8 cellular contexts compared by ENCODE assay signal in genomic region chr17:50129946-50130777, GRCh38. TPM values are rescaled to one million over a fixed set of nuclear protein-coding genes. Genes with fewer than 3 reads are reported as not detected.
A peak's percentile ranks its signal among the peaks of the same experiment; 100 is the strongest.
DNase-seq lines count a peak whose midpoint lies in the region; ATAC-seq and TF ChIP-seq lines count a peak whose summit lies in the region.

Gene SAMD14, minus strand, starts transcription at chr17:50130160. Its CDS starts 5,201 bp downstream, at chr17:50124959.

- CTCF ChIA-PET in activated CD4-positive, alpha-beta memory T cell treated with anti-CD3 and anti-CD28 coated beads, Interleukin-2, amount 10 ng/mL, durations not matched to agents 7 days and 5 days (lab: Charles Lee), result interaction anchor here (0.6 to 3.0 kb wide), 5 partner anchors 13 to 1522 kb away, joined by 3 to 14 read pairs (median 7); partner anchors contain the start of gene PDK2

- H2BK12ac ChIP-seq in neuronal stem cell (ENCODE audit: low read length), result peak within 1 kb of the TSS; percentile 77

- POLR2A ChIA-PET in activated CD4-positive, alpha-beta memory T cell treated with anti-CD3 and anti-CD28 coated beads, Interleukin-2, amount 10 ng/mL, durations not matched to agents 7 days and 5 days (lab: Charles Lee), result interaction anchor here (0.6 to 2.0 kb wide), 7 partner anchors 9 to 157 kb away, joined by 3 to 11 read pairs (median 3); no protein-coding TSS in a partner anchor

- peak within 1 kb of the TSS; percentile 90 for H3K14ac ChIP-seq in neuronal stem cell (ENCODE audit: low read length)

- peak within 1 kb of the TSS; percentile 74 for H3K27ac ChIP-seq in neuronal stem cell (replicated peaks; ENCODE audit: low read length)

- peaks cover 38% of the 10 kb centered on the region for H3K4me1 Mint-ChIP-seq in activated CD4-positive, alpha-beta memory T cell treated with anti-CD3 and anti-CD28 coated beads, Interleukin-2, amount 10 ng/mL, durations not matched to agents 7 days and 5 days

- H3K27me3 ChIP-seq in neuronal stem cell (ENCODE audit: control insufficient read depth in 3 of 3, insufficient read depth in 3 of 3, low read depth in 1 of 3, low read length in 3 of 3), result no peaks in the 10 kb centered on the region

- H3K4me3 ChIP-seq in fibroblast of mammary gland (ENCODE audit: control insufficient read depth, low read depth, low read length), result peak within 1 kb of the TSS; percentile 37
- peak within 1 kb of the TSS; percentile 57 to 88 for H3K4me3 ChIP-seq in neuronal stem cell (ENCODE audit: low read length in 2 of 2)

- H3K4me2 ChIP-seq in neuronal stem cell (ENCODE audit: insufficient read depth, low read length, poor library complexity, severe bottlenecking), result peak within 1 kb of the TSS; percentile 82

- no peaks in the 10 kb centered on the region for H3K79me1 ChIP-seq in neuronal stem cell (ENCODE audit: low read depth, low read length)

- DNase-seq in AG08395 (ENCODE audit: low spot score) (peak; percentile 73), GM20000 (ENCODE audit: low spot score) (peak; percentile 89), fibroblast of mammary gland (ENCODE audit: low read depth) (no peak), neuronal stem cell (ENCODE audit: low spot score) (no peak), globus pallidus (ENCODE audit: low spot score) (no peak), SHP77 treated with DMSO at 0.1 percent for 48 hours (lab: John Stamatoyannopoulos, UW) (no peak)
- DNase-seq in activated CD4-positive, alpha-beta memory T cell treated with anti-CD3 and anti-CD28 coated beads, Interleukin-2, amount 10 ng/mL, durations not matched to agents 7 days and 5 days, result peak; percentile 44

- no CpG with 5 or more reads among the region's 74 CpGs for WGBS in neuronal stem cell (ENCODE audit: extremely low coverage in 2 of 2, insufficient read length in 2 of 2, insufficient replicate concordance in 1 of 2), 2 donors

- H2BK5ac ChIP-seq in neuronal stem cell (ENCODE audit: low read length), result peak within 1 kb of the TSS; percentile 63

- H2BK120ac ChIP-seq in neuronal stem cell (ENCODE audit: low read depth, low read length), result peak within 1 kb of the TSS; percentile 95

- no peak within 1 kb of the TSS for H4K8ac ChIP-seq in neuronal stem cell (ENCODE audit: low read depth, low read length)

- peak within 1 kb of the TSS; percentile 46 for H4K91ac ChIP-seq in neuronal stem cell (ENCODE audit: low read depth, low read length, poor library complexity)

- H3K4me1 ChIP-seq in neuronal stem cell (ENCODE audit: control insufficient read depth in 2 of 2, insufficient read depth in 1 of 2, low read depth in 1 of 2, low read length in 2 of 2), result peaks cover 10 to 11% of the 10 kb centered on the region in 2 donors

- H2BK15ac ChIP-seq in neuronal stem cell (ENCODE audit: low read length), result peak within 1 kb of the TSS; percentile 96

- H2AFZ ChIP-seq in neuronal stem cell (ENCODE audit: low read length), result peak within 1 kb of the TSS; percentile 98

- no peaks in the 10 kb centered on the region for H3K9me3 Mint-ChIP-seq in activated CD4-positive, alpha-beta memory T cell treated with anti-CD3 and anti-CD28 coated beads, Interleukin-2, amount 10 ng/mL, durations not matched to agents 7 days and 5 days

- TF ChIP-seq CTCF in GM20000 (IDR thresholded peaks at IDR 0.05; ENCODE audit: extremely low read depth, missing control alignments) (no peak), fibroblast of mammary gland (conservative IDR thresholded peaks at IDR 0.05; ENCODE audit: control insufficient read depth, insufficient read depth, low read depth, low read length) (no peak)

- peak within 1 kb of the TSS; percentile 97 for H3K18ac ChIP-seq in neuronal stem cell (ENCODE audit: low read length)

- H3K4ac ChIP-seq in neuronal stem cell (ENCODE audit: low read length), result peak within 1 kb of the TSS; percentile 60

- peaks cover under 1 to 15% of the 10 kb centered on the region in 2 donors for H3K36me3 ChIP-seq in neuronal stem cell (replicated peaks in 1 of 2; ENCODE audit: control insufficient read depth in 2 of 2, insufficient read depth in 2 of 2, low read length in 2 of 2)

- peaks cover 37% of the 10 kb centered on the region for H3K27me3 Mint-ChIP-seq in activated CD4-positive, alpha-beta memory T cell treated with anti-CD3 and anti-CD28 coated beads, Interleukin-2, amount 10 ng/mL, durations not matched to agents 7 days and 5 days

- H3K27ac Mint-ChIP-seq in activated CD4-positive, alpha-beta memory T cell treated with anti-CD3 and anti-CD28 coated beads, Interleukin-2, amount 10 ng/mL, durations not matched to agents 7 days and 5 days, result peak within 1 kb of the TSS; percentile 45

- H3K36me3 Mint-ChIP-seq in activated CD4-positive, alpha-beta memory T cell treated with anti-CD3 and anti-CD28 coated beads, Interleukin-2, amount 10 ng/mL, durations not matched to agents 7 days and 5 days (ENCODE audit: low read depth), result peaks cover 29% of the 10 kb centered on the region

- H2AK5ac ChIP-seq in neuronal stem cell (ENCODE audit: low read depth, low read length), result peak within 1 kb of the TSS; percentile 99

- H3K9me3 ChIP-seq in neuronal stem cell (replicated peaks in 1 of 2; ENCODE audit: control insufficient read depth in 2 of 2, insufficient read depth in 1 of 2, low read depth in 1 of 2, low read length in 2 of 2), result no peaks in the 10 kb centered on the region

- ATAC-seq in GM18498 (IDR thresholded peaks at IDR 0.05; ENCODE audit: unreplicated experiment), result no peak

- H3K9ac ChIP-seq in neuronal stem cell (ENCODE audit: low read depth, low read length, poor library complexity), result peak within 1 kb of the TSS; percentile 91

- peak within 1 kb of the TSS; percentile 71 for H3K4me3 Mint-ChIP-seq in activated CD4-positive, alpha-beta memory T cell treated with anti-CD3 and anti-CD28 coated beads, Interleukin-2, amount 10 ng/mL, durations not matched to agents 7 days and 5 days

- H3K23ac ChIP-seq in neuronal stem cell (ENCODE audit: low read depth, low read length, poor library complexity), result peak within 1 kb of the TSS; percentile 82

RNA-seq across cellular contexts. Expression of gene SAMD14, which starts in this region (rescaled TPM):
- 1 to 10 TPM in 1 of 2 experiments, under 1 TPM in 1; 0.68 to 1.3 TPM for total RNA-seq in activated CD4-positive, alpha-beta memory T cell treated with anti-CD3 and anti-CD28 coated beads, Interleukin-2, amount 10 ng/mL, durations not matched to agents 7 days and 5 days
- polyA plus RNA-seq in neuronal stem cell (2013, experiment 1 of 2), result 31.6 TPM
- 33.4 TPM for polyA plus RNA-seq in neuronal stem cell (2013, experiment 2 of 2)

Comparison
In these comparisons a context has a peak if more than half of its experiments do, and no peak if none do; other contexts are left out.
1. DNase-seq: peak in AG08395 (single experiment), GM20000 (single experiment) and activated CD4-positive, alpha-beta memory T cell treated with anti-CD3 and anti-CD28 coated beads, Interleukin-2, amount 10 ng/mL, durations not matched to agents 7 days and 5 days (single experiment); none in fibroblast of mammary gland (single experiment), neuronal stem cell (single experiment), globus pallidus (single experiment) and SHP77 treated with DMSO at 0.1 percent for 48 hours (single experiment).